In genomic region chr12:95548056-95548538, GRCh38 we compare ENCODE assay signal across 8 cellular contexts. TPM values are rescaled to one million over a fixed set of nuclear protein-coding genes. Genes with fewer than 3 reads are reported as not detected.
DNase-seq lines count a peak whose midpoint lies in the region; ATAC-seq, FAIRE-seq and TF ChIP-seq lines count a peak whose summit lies in the region.

No MANE protein-coding gene starts in this region.

- H2AFZ ChIP-seq in endothelial cell of umbilical vein (ENCODE audit: low read depth, low read length): peak overlapping the region; percentile 96

- TF ChIP-seq POLR2A in endothelial cell of umbilical vein (IDR thresholded peaks at IDR 0.05; ENCODE audit: low read depth, low read length): no peak

- H3K4me2 ChIP-seq in endothelial cell of umbilical vein (ENCODE audit: insufficient read depth, low read length): peak overlapping the region; percentile 87

- H3K9ac ChIP-seq in endothelial cell of umbilical vein (replicated peaks; ENCODE audit: extremely low read depth, insufficient read depth, low read length): peak overlapping the region; percentile 58

- H3K9me3 ChIP-seq in endothelial cell of umbilical vein (replicated peaks; ENCODE audit: control insufficient read depth, insufficient read depth, low read length) (peaks cover 2% of the 10 kb centered on the region), muscle layer of duodenum (ENCODE audit: control insufficient read depth in 1 of 2, low read length in 2 of 2) (peaks cover 0 to 8% of the 10 kb centered on the region in 2 donors), thoracic aorta (no peaks in the 10 kb centered on the region)

- CTCF ChIA-PET in endothelial cell of umbilical vein (lab: Charles Lee): interaction anchor here (0.6 to 1.8 kb wide), 4 partner anchors 14 to 356 kb away, joined by 3 to 10 read pairs (median 5); no protein-coding TSS in a partner anchor

- FAIRE-seq in endothelial cell of umbilical vein (lab: Jason Lieb, UNC): no peak

- TF ChIP-seq CTCF in endothelial cell of umbilical vein (IDR thresholded peaks at IDR 0.05; ENCODE audit: extremely low read depth in 1 of 2, insufficient read depth in 1 of 2, low read depth in 1 of 2, low read length in 2 of 2) (no peak), thoracic aorta (IDR thresholded peaks at IDR 0.05) (no peak)

- H3K79me2 ChIP-seq in endothelial cell of umbilical vein (ENCODE audit: control insufficient read depth, insufficient read depth, low read length): no peaks in the 10 kb centered on the region

- intact Hi-C loops in Right ventricle myocardium inferior (cut with DNase I): loop anchor here (10.0 kb wide), 1 partner anchor 1093 kb away; the partner anchor contains the start of gene CEP83
- intact Hi-C loops in cardiac septum (cut with DNase I): no loop called here
- intact Hi-C loops in endothelial cell of umbilical vein (cut with micrococcal nuclease): no loop called here

- H3K27me3 ChIP-seq in endothelial cell of umbilical vein (ENCODE audit: control insufficient read depth in 2 of 2, insufficient read depth in 2 of 2, low read length in 2 of 2): peaks cover 8 to 14% of the 10 kb centered on the region in 2 experiments
- H3K27me3 ChIP-seq in muscle layer of duodenum (ENCODE audit: low read depth, low read length): no peaks in the 10 kb centered on the region
- H3K27me3 ChIP-seq in thoracic aorta (replicated peaks; ENCODE audit: insufficient read depth): no peaks in the 10 kb centered on the region

- peak; percentile 61 for ATAC-seq in Right ventricle myocardium inferior
- ATAC-seq in thoracic aorta (ENCODE audit: insufficient number of reproducible peaks, low FRiP score, low read depth): no peak
- ATAC-seq in GM21717 (IDR thresholded peaks at IDR 0.05; ENCODE audit: unreplicated experiment): no peak

- H3K4me1 ChIP-seq in endothelial cell of umbilical vein (ENCODE audit: control insufficient read depth, extremely low read depth, insufficient read depth, low read length): peaks cover 19% of the 10 kb centered on the region
- peaks cover 0 to 6% of the 10 kb centered on the region in 2 donors for H3K4me1 ChIP-seq in muscle layer of duodenum (ENCODE audit: control insufficient read depth in 1 of 2, insufficient read depth in 2 of 2, low read length in 2 of 2)
- peaks cover 0 to 9% of the 10 kb centered on the region in 2 donors for H3K4me1 ChIP-seq in thoracic aorta (ENCODE audit: control insufficient read depth in 1 of 2, low read depth in 2 of 2)

- H4K20me1 ChIP-seq in endothelial cell of umbilical vein (replicated peaks; ENCODE audit: control insufficient read depth, extremely low read depth, insufficient read depth, low read length): no peaks in the 10 kb centered on the region

- peak overlapping the region; percentile 48 to 69 (median 58) for H3K4me3 ChIP-seq in endothelial cell of umbilical vein (replicated peaks in 1 of 3; ENCODE audit: insufficient read depth in 1 of 3, low read depth in 1 of 3, low read length in 3 of 3)
- peak overlapping the region; percentile 68 to 88 for H3K4me3 ChIP-seq in muscle layer of duodenum (ENCODE audit: low read depth in 1 of 2, low read length in 2 of 2)
- peak overlapping the region; percentile 96 for H3K4me3 ChIP-seq in thoracic aorta

- POLR2A ChIA-PET in endothelial cell of umbilical vein (lab: Charles Lee): no interaction called here

- H3K36me3 ChIP-seq in endothelial cell of umbilical vein (ENCODE audit: control insufficient read depth in 2 of 2, extremely low read depth in 1 of 2, insufficient read depth in 2 of 2, low read length in 2 of 2): no peaks in the 10 kb centered on the region
- H3K36me3 ChIP-seq in muscle layer of duodenum (ENCODE audit: control insufficient read depth in 1 of 2, insufficient read depth in 2 of 2, low read length in 2 of 2): no peaks in the 10 kb centered on the region
- H3K36me3 ChIP-seq in thoracic aorta: no peaks in the 10 kb centered on the region

- DNase-seq in Right ventricle myocardium inferior (ENCODE audit: missing footprints) (no peak), cardiac septum (ENCODE audit: low spot score) (no peak), endothelial cell of umbilical vein (ENCODE audit: low read depth, low spot score) (peak; percentile 32), thoracic aorta (ENCODE audit: low spot score) (no peak), RKO (ENCODE audit: low spot score) (no peak)
- DNase-seq in activated CD4-positive, alpha-beta T cell treated with anti-CD3 and anti-CD28 coated beads, Interleukin-2, amount 50 U/mL, for 4 hours: peak; percentile 5 to 11

- dilution Hi-C loops in endothelial cell of umbilical vein (cut with MboI; ENCODE audit: extremely low pct_ligation_motif_present, low sequenced_read_pairs): no loop called here

- BruUV-seq in endothelial cell of umbilical vein (replicated peaks; lab: Mats Ljungman, UMichigan): no TSS peak

- H3K9me1 ChIP-seq in endothelial cell of umbilical vein (replicated peaks; ENCODE audit: control insufficient read depth, extremely low read depth, insufficient read depth, low read length): no peaks in the 10 kb centered on the region

- H3K27ac ChIP-seq in endothelial cell of umbilical vein (ENCODE audit: insufficient read depth, low read depth, low read length) (no peak overlapping the region), muscle layer of duodenum (ENCODE audit: low read length) (no peak overlapping the region), thoracic aorta (peak overlapping the region; percentile 68 to 75)

TF ChIP-seq in endothelial cell of umbilical vein, 7 proteins besides CTCF, POLR2A, EP300 and RAD21:
- no peak for TF ChIP-seq MYC (IDR thresholded peaks at IDR 0.05; ENCODE audit: low read depth, low read length)
- no peak for TF ChIP-seq FOS (IDR thresholded peaks at IDR 0.05; ENCODE audit: borderline replicate concordance, insufficient read depth, low read length)
- peak; percentile 29 for TF ChIP-seq EZH2 (IDR thresholded peaks at IDR 0.05; ENCODE audit: borderline replicate concordance, low read depth, low read length, severe bottlenecking)
- TF ChIP-seq JUN (IDR thresholded peaks at IDR 0.05; ENCODE audit: borderline replicate concordance, insufficient read depth, insufficient read length, low read depth): no peak
- no peak for TF ChIP-seq GATA2 (IDR thresholded peaks at IDR 0.05; ENCODE audit: insufficient read depth, insufficient read length, low read depth, low read length)
- TF ChIP-seq, protein P1, sequence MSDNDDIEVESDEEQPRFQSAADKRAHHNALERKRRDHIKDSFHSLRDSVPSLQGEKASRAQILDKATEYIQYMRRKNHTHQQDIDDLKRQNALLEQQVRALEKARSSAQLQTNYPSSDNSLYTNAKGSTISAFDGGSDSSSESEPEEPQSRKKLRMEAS (IDR thresholded peaks at IDR 0.05; ENCODE audit: insufficient read depth, insufficient read length): no peak
- no peak for TF ChIP-seq POLR2AphosphoS5 (IDR thresholded peaks at IDR 0.05; ENCODE audit: insufficient read depth, low read depth, low read length)

RNA-seq across cellular contexts. Expression of gene USP44, which starts 3.2 kb away (rescaled TPM):
- total RNA-seq in Right ventricle myocardium inferior (1.0 TPM), cardiac septum (0.35 TPM), endothelial cell of umbilical vein (1.5 and 3.1 TPM in 2 replicates), thoracic aorta (1 to 10 TPM in 1 of 2 donors, under 1 TPM in 1; 0.54 to 2.5 TPM)
- polyA plus RNA-seq in endothelial cell of umbilical vein: 0.91 and 1.2 TPM in 2 replicates
- polyA plus RNA-seq in endothelial cell of umbilical vein (2011; cell fraction: cytosol; rRNA removed): 0.82 and 0.92 TPM in 2 replicates
- 1.8 and 3.0 TPM in 2 replicates for polyA plus RNA-seq in endothelial cell of umbilical vein (2011; cell fraction: nucleus; rRNA removed)
- 1.1 and 1.8 TPM in 2 replicates for polyA plus RNA-seq in endothelial cell of umbilical vein (2012)
- polyA minus RNA-seq in endothelial cell of umbilical vein: 1.7 and 2.5 TPM in 2 replicates
- polyA minus RNA-seq in endothelial cell of umbilical vein (2011; cell fraction: cytosol; rRNA and poly(A)+ RNA removed): not detected
- polyA minus RNA-seq in endothelial cell of umbilical vein (2011; cell fraction: nucleus; rRNA and poly(A)+ RNA removed): 1.4 and 1.6 TPM in 2 replicates

Comparison
In these comparisons a context has a peak if more than half of its experiments do, and no peak if none do; other contexts are left out.
1. DNase-seq: peak in activated CD4-positive, alpha-beta T cell treated with anti-CD3 and anti-CD28 coated beads, Interleukin-2, amount 50 U/mL, for 4 hours (2 of 2) and endothelial cell of umbilical vein (single experiment); none in Right ventricle myocardium inferior (single experiment), cardiac septum (single experiment), thoracic aorta (single experiment) and RKO (single experiment).
2. H3K27ac ChIP-seq: peak in thoracic aorta (2 of 2); none in endothelial cell of umbilical vein (single experiment) and muscle layer of duodenum (single experiment).
3. Peak in every context shown above with its lines, with median percentiles within 50 percentile points of each other: H3K4me3 ChIP-seq.